34 cellular contexts compared by ENCODE assay signal in the genomic region with DNA sequence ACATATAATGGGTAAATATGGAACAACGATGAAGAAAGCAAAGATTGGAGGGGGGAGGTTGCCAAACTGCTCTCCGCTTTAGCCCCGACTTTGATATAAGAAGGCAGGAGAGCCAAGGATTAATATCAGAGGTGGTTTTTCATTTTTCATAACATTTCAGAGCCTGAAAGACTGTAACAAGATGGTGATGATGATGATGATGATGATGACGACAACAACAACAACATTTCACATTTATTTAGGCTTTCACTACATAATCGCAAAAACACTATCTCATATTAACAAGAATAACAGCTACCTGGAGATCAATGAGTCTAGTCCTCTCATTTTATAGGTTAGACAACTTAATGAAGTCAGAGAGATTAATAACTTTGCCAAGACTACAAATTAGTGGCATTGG.
"Had no signal": no experiment of that assay in that cellular context is flagged by ENCODE, and none has a peak within 500 bp of the region (broad histone marks: within the 10 kb centered on the region; RNA-seq: fewer than 3 reads in every experiment).

No MANE protein-coding gene starts in this region.

- H3K27me3 ChIP-seq: adrenal gland, ascending aorta, body of pancreas, brain microvascular endothelial cell, breast epithelium, cardiac muscle cell had no signal

- H3K4me3 ChIP-seq: adrenal gland, ascending aorta, body of pancreas, breast epithelium, cardiac muscle cell had no signal

- DNase-seq: activated effector memory CD4-positive, alpha-beta T cell treated with anti-CD3 and anti-CD28 coated beads, Interleukin-2, amount 50 U/mL, for 16 hours; activated effector memory CD4-positive, alpha-beta T cell treated with Interleukin-2 at 50 U/mL for 16 hours; activated gamma-delta T cell; activated gamma-delta T cell treated with Interleukin-2 at 50 U/mL for 16 hours; activated naive CD4-positive, alpha-beta T cell; activated naive CD4-positive, alpha-beta T cell treated with anti-CD3 and anti-CD28 coated beads for 36 hours; activated naive CD4-positive, alpha-beta T cell treated with anti-CD3 and anti-CD28 coated beads, Interleukin-2, amount 10 ng/mL, durations not matched to agents 7 days and 5 days; activated naive CD4-positive, alpha-beta T cell treated with anti-CD3 and anti-CD28 coated beads, Interleukin-2, amount 50 U/mL, for 16 hours; activated naive CD4-positive, alpha-beta T cell treated with Interleukin-2 at 50 U/mL for 16 hours; activated naive CD8-positive, alpha-beta T cell treated with anti-CD3 and anti-CD28 coated beads for 36 hours; activated naive CD8-positive, alpha-beta T cell treated with anti-CD3 and anti-CD28 coated beads, Interleukin-2, amount 10 ng/mL, durations not matched to agents 7 days and 5 days; activated naive CD8-positive, alpha-beta T cell treated with anti-CD3 and anti-CD28 coated beads, Interleukin-2, amount 50 U/mL, for 24 hours; activated T-cell treated with anti-CD3 and anti-CD28 coated beads, Interleukin-2, amount 50 U/mL, for 1 hour; activated T-cell treated with anti-CD3 and anti-CD28 coated beads, Interleukin-2, amount 50 U/mL, for 24 hours; activated T-cell treated with anti-CD3 and anti-CD28 coated beads, Interleukin-2, amount 50 U/mL, for 4 hours; activated T-cell treated with anti-CD3 and anti-CD28 coated beads, Interleukin-2, amount 50 U/mL, for 48 hours; activated T-cell treated with anti-CD3 and anti-CD28 coated beads, Interleukin-2, amount 50 U/mL, for 72 hours; adrenal gland; amniotic stem cell; amygdala; anterior cingulate cortex; aorta; body of pancreas; brain microvascular endothelial cell; caudate nucleus; central memory CD4-positive, alpha-beta T cell; cerebellar nuclear complex had no signal

- FAIRE-seq: astrocyte, bronchial epithelial cell had no signal

- H3K4me1 ChIP-seq: adrenal gland, body of pancreas, breast epithelium had no signal

- ATAC-seq: activated naive CD4-positive, alpha-beta T cell treated with anti-CD3 and anti-CD28 coated beads, Interleukin-2, amount 50 U/mL, for 72 hours; activated naive CD8-positive, alpha-beta T cell treated with anti-CD3 and anti-CD28 coated beads, Interleukin-2, amount 50 U/mL, for 24 hours; activated T-cell treated with anti-CD3 and anti-CD28 coated beads, Interleukin-2, amount 50 U/mL, for 4 hours; activated T-cell treated with anti-CD3 and anti-CD28 coated beads, Interleukin-2, amount 50 U/mL, for 72 hours; activated T-helper 17 cell treated with anti-CD3 and anti-CD28 coated beads, Interleukin-2, amount 50 U/mL, for 72 hours; body of pancreas had no signal

- H3K27ac ChIP-seq: adrenal gland, ascending aorta, body of pancreas, brain microvascular endothelial cell, breast epithelium, cardiac muscle cell had no signal

- H3K9me3 ChIP-seq: adrenal gland, ascending aorta, body of pancreas, breast epithelium had no signal

- H3K36me3 ChIP-seq: adrenal gland, ascending aorta, brain microvascular endothelial cell, breast epithelium, cardiac muscle cell had no signal
